In the genomic region with DNA sequence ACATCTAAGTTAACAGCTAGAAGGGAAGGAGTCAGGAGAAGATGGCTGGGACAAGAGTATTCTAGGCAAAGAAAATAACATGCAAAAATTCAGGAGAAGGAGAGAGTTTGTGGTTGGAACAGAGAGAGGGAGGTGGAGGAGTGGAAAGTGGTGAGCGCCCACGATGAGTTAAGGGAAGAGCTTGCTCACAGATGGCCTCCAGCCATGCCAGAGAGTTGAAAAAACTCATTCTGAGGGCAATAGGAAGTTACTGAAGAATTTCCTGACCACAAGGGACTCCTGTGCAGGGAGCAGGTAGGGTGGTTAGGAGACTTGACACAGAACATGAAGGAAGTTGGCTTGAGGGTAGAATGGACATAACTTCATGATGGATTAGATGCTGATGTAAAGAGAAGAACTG, we compare ENCODE assay signal across 18 cellular contexts.
DNase-seq lines count a peak whose midpoint lies in the region; TF ChIP-seq lines count a peak whose summit lies in the region.
"Had no signal": no experiment of that assay in that cellular context is flagged by ENCODE, and none has a peak within 500 bp of the region (broad histone marks: within the 10 kb centered on the region; RNA-seq: fewer than 3 reads in every experiment).

No MANE protein-coding gene starts in this region.

- H3K4me1 ChIP-seq in HEK293 (ENCODE audit: control insufficient read depth, insufficient read depth, low read length) (no peaks in the 10 kb centered on the region), neutrophil (ENCODE audit: control insufficient read depth in 1 of 2, insufficient read depth in 1 of 2, low read depth in 1 of 2, low read length in 1 of 2) (peaks cover 41 to 57% of the 10 kb centered on the region in 2 experiments)

- POLR2A ChIA-PET in activated CD4-positive, alpha-beta T cell treated with anti-CD3 and anti-CD28 coated beads, Interleukin-2, amount 10 ng/mL, durations not matched to agents 7 days and 5 days (lab: Charles Lee), result no interaction called here
- POLR2A ChIA-PET in HEK293 (lab: Yijun Ruan, JAX), result no interaction called here

- TF ChIP-seq CTCF in HEK293 (tag by site-specific recombination; IDR thresholded peaks at IDR 0.05) (no peak), neutrophil (IDR thresholded peaks at IDR 0.05) (no peak)

- peak overlapping the region; percentile 4 for H3K27ac Mint-ChIP-seq in activated CD4-positive, alpha-beta T cell treated with anti-CD3 and anti-CD28 coated beads, Interleukin-2, amount 10 ng/mL, durations not matched to agents 7 days and 5 days
- peak overlapping the region; percentile 61 for H3K27ac Mint-ChIP-seq in activated naive CD8-positive, alpha-beta T cell
- H3K27ac Mint-ChIP-seq: activated B cell treated with CpG ODN at 0.5 μM for 24 hours; CD4-positive, alpha-beta T cell; type B pancreatic cell had no signal

- H3K36me3 Mint-ChIP-seq in activated CD4-positive, alpha-beta T cell treated with anti-CD3 and anti-CD28 coated beads, Interleukin-2, amount 10 ng/mL, durations not matched to agents 7 days and 5 days (ENCODE audit: low read depth), result peaks cover 61% of the 10 kb centered on the region
- peaks cover 36% of the 10 kb centered on the region for H3K36me3 Mint-ChIP-seq in activated naive CD8-positive, alpha-beta T cell
- H3K36me3 Mint-ChIP-seq: type B pancreatic cell had no signal

- peaks cover 9% of the 10 kb centered on the region for H3K4me1 Mint-ChIP-seq in activated CD4-positive, alpha-beta T cell treated with anti-CD3 and anti-CD28 coated beads, Interleukin-2, amount 10 ng/mL, durations not matched to agents 7 days and 5 days
- peaks cover 21% of the 10 kb centered on the region for H3K4me1 Mint-ChIP-seq in activated naive CD8-positive, alpha-beta T cell (ENCODE audit: low read depth)

- no peak for DNase-seq in activated CD4-positive, alpha-beta T cell treated with anti-CD3 and anti-CD28 coated beads, Interleukin-2, amount 10 ng/mL, durations not matched to agents 7 days and 5 days
- DNase-seq in activated CD4-positive, alpha-beta T cell treated with anti-CD3 and anti-CD28 coated beads for 4 hours, result no peak
- DNase-seq in NCI-H2227 (lab: John Stamatoyannopoulos, UW; ENCODE audit: unreplicated experiment) (no peak), NCI-H524 treated with DMSO at 0.1 percent for 48 hours (lab: John Stamatoyannopoulos, UW) (no peak), amniotic stem cell (lab: John Stamatoyannopoulos, UW) (no peak)
- DNase-seq: ACHN; activated B cell treated with CpG ODN at 0.5 μM for 24 hours; CD4-positive, alpha-beta T cell; dermis blood vessel endothelial cell; GDM1; head of caudate nucleus; NCI-H1105 treated with DMSO at 0.1 percent for 48 hours; stimulated activated CD4-positive, alpha-beta T cell treated with anti-CD3 and anti-CD28 coated beads, Interleukin-4, amount 100 ng/mL, for 4 hours had no signal

- CTCF ChIA-PET in activated CD4-positive, alpha-beta T cell treated with anti-CD3 and anti-CD28 coated beads, Interleukin-2, amount 10 ng/mL, durations not matched to agents 7 days and 5 days (lab: Charles Lee), result no interaction called here
- CTCF ChIA-PET in HEK293 (lab: Yijun Ruan, JAX), result no interaction called here

- H3K9me3 Mint-ChIP-seq in activated CD4-positive, alpha-beta T cell treated with anti-CD3 and anti-CD28 coated beads, Interleukin-2, amount 10 ng/mL, durations not matched to agents 7 days and 5 days, result no peaks in the 10 kb centered on the region
- H3K9me3 Mint-ChIP-seq in activated naive CD8-positive, alpha-beta T cell (ENCODE audit: low read depth), result no peaks in the 10 kb centered on the region
- H3K9me3 Mint-ChIP-seq: activated B cell treated with CpG ODN at 0.5 μM for 24 hours; CD4-positive, alpha-beta T cell; type B pancreatic cell had no signal

- no peaks in the 10 kb centered on the region for H3K27me3 Mint-ChIP-seq in activated CD4-positive, alpha-beta T cell treated with anti-CD3 and anti-CD28 coated beads, Interleukin-2, amount 10 ng/mL, durations not matched to agents 7 days and 5 days
- H3K27me3 Mint-ChIP-seq in activated naive CD8-positive, alpha-beta T cell, result no peaks in the 10 kb centered on the region
- H3K27me3 Mint-ChIP-seq: activated B cell treated with CpG ODN at 0.5 μM for 24 hours; CD4-positive, alpha-beta T cell had no signal

- H3K4me3 Mint-ChIP-seq in activated CD4-positive, alpha-beta T cell treated with anti-CD3 and anti-CD28 coated beads, Interleukin-2, amount 10 ng/mL, durations not matched to agents 7 days and 5 days, result no peak overlapping the region
- no peak overlapping the region for H3K4me3 Mint-ChIP-seq in activated naive CD8-positive, alpha-beta T cell
- H3K4me3 Mint-ChIP-seq: activated B cell treated with CpG ODN at 0.5 μM for 24 hours; CD4-positive, alpha-beta T cell; type B pancreatic cell had no signal

- H3K4me3 ChIP-seq in HEK293 (ENCODE audit: low read depth, low read length), result no peak overlapping the region
- H3K4me3 ChIP-seq in neutrophil (ENCODE audit: low read depth in 1 of 2, low read length in 1 of 2), result no peak overlapping the region

- H3K27me3 ChIP-seq in neutrophil, result no peaks in the 10 kb centered on the region

- H3K36me3 ChIP-seq in HEK293 (ENCODE audit: control insufficient read depth in 2 of 2, insufficient read depth in 1 of 2, low read length in 2 of 2) (no peaks in the 10 kb centered on the region), neutrophil (peaks cover 39% of the 10 kb centered on the region)

- no peak overlapping the region for H3K27ac ChIP-seq in HEK293 (ENCODE audit: extremely low read depth, low read depth, low read length)
- peak overlapping the region; percentile 77 for H3K27ac ChIP-seq in neutrophil
- H3K27ac ChIP-seq: RWPE1 had no signal

- H3K9me3 ChIP-seq in HEK293 (ENCODE audit: control insufficient read depth, insufficient read depth, low read depth, low read length) (no peaks in the 10 kb centered on the region), neutrophil (no peaks in the 10 kb centered on the region)

TF ChIP-seq in HEK293, 187 proteins besides CTCF, POLR2A, EP300 and RAD21:
- TF ChIP-seq BCL11A (tag by site-specific recombination; IDR thresholded peaks at IDR 0.05; ENCODE audit: low read depth), result no peak
- TF ChIP-seq ZFHX2 (tag by site-specific recombination; conservative IDR thresholded peaks at IDR 0.05), result peak; percentile 54; the same call in 1 of the 2 replicates
- TF ChIP-seq EGR2 (tag by site-specific recombination; IDR thresholded peaks at IDR 0.05; ENCODE audit: low read depth), result peak; percentile 33; the same call in 1 of the 2 replicates
- TF ChIP-seq, protein P1, sequence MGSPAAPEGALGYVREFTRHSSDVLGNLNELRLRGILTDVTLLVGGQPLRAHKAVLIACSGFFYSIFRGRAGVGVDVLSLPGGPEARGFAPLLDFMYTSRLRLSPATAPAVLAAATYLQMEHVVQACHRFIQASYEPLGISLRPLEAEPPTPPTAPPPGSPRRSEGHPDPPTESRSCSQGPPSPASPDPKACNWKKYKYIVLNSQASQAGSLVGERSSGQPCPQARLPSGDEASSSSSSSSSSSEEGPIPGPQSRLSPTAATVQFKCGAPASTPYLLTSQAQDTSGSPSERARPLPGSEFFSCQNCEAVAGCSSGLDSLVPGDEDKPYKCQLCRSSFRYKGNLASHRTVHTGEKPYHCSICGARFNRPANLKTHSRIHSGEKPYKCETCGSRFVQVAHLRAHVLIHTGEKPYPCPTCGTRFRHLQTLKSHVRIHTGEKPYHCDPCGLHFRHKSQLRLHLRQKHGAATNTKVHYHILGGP (tag by site-specific recombination; IDR thresholded peaks at IDR 0.05), result no peak
